ENCODE assay signal across 9 cellular contexts in the genomic region with DNA sequence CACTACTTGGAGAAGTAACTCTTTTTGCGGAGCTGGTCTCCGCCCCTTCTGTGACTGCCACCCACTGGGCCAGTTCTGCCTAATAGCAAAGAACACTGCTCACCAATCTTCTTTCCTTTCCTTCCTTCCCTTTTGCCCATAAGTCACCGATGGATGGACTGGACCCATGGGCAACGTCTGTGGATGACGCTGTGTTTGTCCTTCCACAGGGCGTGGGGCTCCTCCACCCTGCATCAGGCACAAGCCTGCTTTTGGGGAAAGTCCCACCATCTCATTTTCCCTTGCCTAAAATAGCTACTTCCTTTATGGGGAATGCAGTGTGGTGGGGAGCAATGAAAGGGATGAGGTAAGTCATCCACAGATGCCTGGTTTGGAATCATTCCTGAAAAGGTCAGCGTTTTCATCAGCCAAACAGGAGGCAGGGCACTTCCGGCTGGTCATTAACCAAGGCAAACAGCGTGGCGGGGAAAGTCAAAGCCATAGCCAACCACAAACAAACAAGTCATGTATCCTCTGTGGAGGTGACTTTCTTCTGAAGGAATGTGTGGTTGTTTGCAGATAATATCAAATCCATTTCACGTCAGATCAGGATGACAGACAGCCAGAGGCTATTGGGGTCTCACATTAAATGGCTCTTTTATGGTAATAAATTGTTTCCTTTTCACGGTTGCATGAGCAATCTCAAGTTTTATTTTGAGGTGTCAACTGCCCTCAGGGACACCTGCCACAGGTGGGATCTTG. TPM values are rescaled to one million over a fixed set of nuclear protein-coding genes. Genes with fewer than 3 reads are reported as not detected.
DNase-seq lines count a peak whose midpoint lies in the region; ATAC-seq lines count a peak whose summit lies in the region.
"Had no signal": no experiment of that assay in that cellular context is flagged by ENCODE, and none has a peak within 500 bp of the region (broad histone marks: within the 10 kb centered on the region; RNA-seq: fewer than 3 reads in every experiment).

No MANE protein-coding gene starts in this region.

- no peaks in the 10 kb centered on the region for H3K9me3 Mint-ChIP-seq in T-helper 2 cell treated with Interferon-gamma antibody and Interleukin-4, amounts not matched to agents 5 μg/mL and 100 μg/mL, for 36 hours

- DNase-seq in DMS79 treated with DMSO at 0.1 percent for 48 hours (lab: John Stamatoyannopoulos, UW) (peak; percentile 25), NCI-H774 (lab: John Stamatoyannopoulos, UW) (peak; percentile 13), renal cortical epithelial cell (ENCODE audit: low read depth) (peak; percentile 100), KG1 (lab: John Stamatoyannopoulos, UW) (no peak), NCI-H526 (lab: John Stamatoyannopoulos, UW) (no peak), NCI-H1930 (lab: John Stamatoyannopoulos, UW) (no peak)
- DNase-seq in T-helper 2 cell treated with Interferon-gamma antibody and Interleukin-4, amounts not matched to agents 5 μg/mL and 100 μg/mL, for 36 hours (ENCODE audit: low spot score), result no peak
- DNase-seq: occipital lobe had no signal

- no peaks in the 10 kb centered on the region for H3K27me3 Mint-ChIP-seq in T-helper 2 cell treated with Interferon-gamma antibody and Interleukin-4, amounts not matched to agents 5 μg/mL and 100 μg/mL, for 36 hours (ENCODE audit: low read depth)

- no peaks in the 10 kb centered on the region for H3K4me1 Mint-ChIP-seq in T-helper 2 cell treated with Interferon-gamma antibody and Interleukin-4, amounts not matched to agents 5 μg/mL and 100 μg/mL, for 36 hours (ENCODE audit: low read depth)

- peak; percentile 61 for ATAC-seq in esophagus mucosa

- no peaks in the 10 kb centered on the region for H3K36me3 Mint-ChIP-seq in T-helper 2 cell treated with Interferon-gamma antibody and Interleukin-4, amounts not matched to agents 5 μg/mL and 100 μg/mL, for 36 hours (ENCODE audit: low read depth)

- no peak overlapping the region for H3K4me3 Mint-ChIP-seq in T-helper 2 cell treated with Interferon-gamma antibody and Interleukin-4, amounts not matched to agents 5 μg/mL and 100 μg/mL, for 36 hours

- no peak overlapping the region for H3K27ac Mint-ChIP-seq in T-helper 2 cell treated with Interferon-gamma antibody and Interleukin-4, amounts not matched to agents 5 μg/mL and 100 μg/mL, for 36 hours

RNA-seq across cellular contexts. Expression of a gene that starts 30.7 kb away (rescaled TPM):
- total RNA-seq in esophagus mucosa (6.5 TPM), renal cortical epithelial cell (10.6 and 22.5 TPM in 2 replicates)

RNA-seq across cellular contexts. Expression of a gene that starts 50.1 kb away (rescaled TPM):
- total RNA-seq in esophagus mucosa (0.60 TPM), renal cortical epithelial cell (16.1 and 154 TPM in 2 replicates)

Comparison
In these comparisons a context has a peak if more than half of its experiments do, and no peak if none do; other contexts are left out.
1. DNase-seq: peak in DMS79 treated with DMSO at 0.1 percent for 48 hours (single experiment), NCI-H774 (single experiment) and renal cortical epithelial cell (single experiment); none in KG1 (single experiment), T-helper 2 cell treated with Interferon-gamma antibody and Interleukin-4, amounts not matched to agents 5 μg/mL and 100 μg/mL, for 36 hours (single experiment), NCI-H526 (0 of 2) and NCI-H1930 (0 of 2).
2. RNA of a gene that starts 50.1 kb away (total RNA-seq): 16.1 to 154 TPM in renal cortical epithelial cell; 0.60 TPM in esophagus mucosa (single experiment); every median in the first group is over 10 times any median in the second.